10 cellular contexts compared by ENCODE assay signal in genomic region chr3:159902531-159903314, GRCh38.
A peak's percentile ranks its signal among the peaks of the same experiment; 100 is the strongest.
DNase-seq lines count a peak whose midpoint lies in the region; ATAC-seq, FAIRE-seq and TF ChIP-seq lines count a peak whose summit lies in the region.
"Had no signal": no experiment of that assay in that cellular context is flagged by ENCODE, and none has a peak within 500 bp of the region (broad histone marks: within the 10 kb centered on the region; RNA-seq: fewer than 3 reads in every experiment).

No MANE protein-coding gene starts in this region.

- SMC1A ChIA-PET in GM12878 (lab: Charles Lee; ENCODE audit: uncharacterized antibody, unreplicated experiment) = interaction anchor here (0.6 to 22.1 kb wide), 10 partner anchors 8 to 101 kb away, joined by 3 to 589 read pairs (median 6); no protein-coding TSS in a partner anchor

- peaks cover 28% of the 10 kb centered on the region for H3K4me1 ChIP-seq in GM12878 (ENCODE audit: control insufficient read depth, insufficient read depth, low read length)
- H3K4me1 ChIP-seq in sigmoid colon = peaks cover 0 to 6% (median 2%) of the 10 kb centered on the region in 4 donors
- H3K4me1 ChIP-seq: Peyer's patch had no signal

- in situ Hi-C loops in GM12878 (cut with MboI) (no loop called here), GM13977 (cut with MboI; ENCODE audit: low pct_unique_long_range_greater_than_20kb, low sequenced_read_pairs, unreplicated experiment) (no loop called here)

- intact Hi-C loops in GM12878 (cut with micrococcal nuclease; ENCODE audit: unreplicated experiment) = loop anchor here (1.0 to 5.0 kb wide), 2 partner anchors 62 to 85 kb away; partner anchors contain the start of gene IL12A
- intact Hi-C loops in sigmoid colon (cut with DNase I) = no loop called here

- peak overlapping the region; percentile 79 for H3K4me2 ChIP-seq in GM12878 (ENCODE audit: control insufficient read depth, insufficient read depth)

- peak; percentile 77 for FAIRE-seq in GM12878 (lab: Jason Lieb, UNC)

- no peaks in the 10 kb centered on the region for H4K20me1 ChIP-seq in GM12878 (ENCODE audit: control insufficient read depth, insufficient read depth)

- H3K9me3 ChIP-seq in GM12878 (replicated peaks; ENCODE audit: control insufficient read depth, insufficient read depth, low read length) (no peaks in the 10 kb centered on the region), sigmoid colon (no peaks in the 10 kb centered on the region)
- H3K9me3 ChIP-seq: Peyer's patch had no signal

- TF ChIP-seq EP300 in GM12878 (IDR thresholded peaks at IDR 0.05; ENCODE audit: borderline replicate concordance in 1 of 2, control insufficient read depth in 1 of 2, low read depth in 2 of 2, low read length in 2 of 2) (no peak), sigmoid colon (IDR thresholded peaks at IDR 0.05) (no peak)

- ATAC-seq in GM18508 (IDR thresholded peaks at IDR 0.05; ENCODE audit: insufficient read depth, unreplicated experiment) (peak; percentile 61), GM21381 (IDR thresholded peaks at IDR 0.05; ENCODE audit: unreplicated experiment) (peak; percentile 63), HG03064 (IDR thresholded peaks at IDR 0.05; ENCODE audit: low read depth, unreplicated experiment) (peak; percentile 55), GM12878 (peak; percentile 78)

- H3K79me2 ChIP-seq in GM12878 (ENCODE audit: control insufficient read depth, insufficient read depth, low read length) = no peaks in the 10 kb centered on the region

- POLR2A ChIA-PET in GM12878 (lab: Charles Lee) (interaction anchor here (0.6 to 3.2 kb wide), 2 partner anchors 21 to 27 kb away, joined by 6 to 17 read pairs; no protein-coding TSS in a partner anchor), HEK293T (lab: Yijun Ruan, JAX) (no interaction called here)

- H3K4me3 ChIP-seq in GM12878 = no peak overlapping the region
- H3K4me3 ChIP-seq in sigmoid colon = no peak overlapping the region
- H3K4me3 ChIP-seq: Peyer's patch had no signal

- no TSS peak for BruUV-seq in GM12878 (replicated peaks; lab: Mats Ljungman, UMichigan)

- H3K27me3 ChIP-seq in GM12878 (replicated peaks in 1 of 2; ENCODE audit: control insufficient read depth in 2 of 2, insufficient read depth in 2 of 2, low read length in 1 of 2) (no peaks in the 10 kb centered on the region), sigmoid colon (no peaks in the 10 kb centered on the region)
- H3K27me3 ChIP-seq: Peyer's patch had no signal

- TF ChIP-seq CTCF in GM12878 (IDR thresholded peaks at IDR 0.05 in 2 of 3, conservative IDR thresholded peaks at IDR 0.05 in 1 of 3; ENCODE audit: control insufficient read depth in 2 of 3, extremely low read depth in 1 of 3, insufficient read depth in 1 of 3, low read depth in 3 of 3, low read length in 3 of 3) = no peak
- TF ChIP-seq CTCF in GM13977 (IDR thresholded peaks at IDR 0.05; ENCODE audit: extremely low read depth, insufficient read depth, missing control alignments) = no peak
- no peak for TF ChIP-seq CTCF in sigmoid colon (IDR thresholded peaks at IDR 0.05)

- no peaks in the 10 kb centered on the region for H3K36me3 ChIP-seq in GM12878 (ENCODE audit: control insufficient read depth in 2 of 2, insufficient read depth in 2 of 2, low read length in 1 of 2)
- peaks cover 0 to 6% (median 0%) of the 10 kb centered on the region in 4 donors for H3K36me3 ChIP-seq in sigmoid colon
- H3K36me3 ChIP-seq: Peyer's patch had no signal

- H3K27ac ChIP-seq in GM12878 (ENCODE audit: control insufficient read depth, insufficient read depth) = peak overlapping the region; percentile 52
- H3K27ac ChIP-seq in sigmoid colon = no peak overlapping the region
- H3K27ac ChIP-seq: Peyer's patch had no signal

- DNase-seq in GM12878 (ENCODE audit: low read depth, low spot score) (no peak), GM13977 (ENCODE audit: low spot score) (no peak), UCSD-AML1 (lab: John Stamatoyannopoulos, UW; ENCODE audit: unreplicated experiment) (no peak), sigmoid colon (no peak), HEK293T (ENCODE audit: extremely low spot score) (no peak)
- DNase-seq: activated CD4-positive, alpha-beta T cell treated with anti-CD3 and anti-CD28 coated beads, Interleukin-2, amount 50 U/mL, for 4 hours; Peyer's patch had no signal

- 21% methylated on average over 8 of the region's 8 CpGs for WGBS in GM12878 (ENCODE audit: insufficient coverage, insufficient replicate concordance, low lambda C conversion rate, missing lambda C conversion rate)
- 70 to 79% methylated on average over 8 of the region's 8 CpGs for WGBS in sigmoid colon, 2 donors

- TF ChIP-seq POLR2A in GM12878 (IDR thresholded peaks at IDR 0.05; ENCODE audit: low read depth, low read length) = no peak
- TF ChIP-seq POLR2A in sigmoid colon (IDR thresholded peaks at IDR 0.05) = no peak

- RAD21 ChIA-PET in GM12878 (lab: Charles Lee; ENCODE audit: unreplicated experiment) = interaction anchor here (0.8 to 2.7 kb wide), 5 partner anchors 17 to 103 kb away, joined by 3 to 13 read pairs (median 3); partner anchors contain the start of gene IL12A

- no peak overlapping the region for H3K9ac ChIP-seq in GM12878 (ENCODE audit: control insufficient read depth, insufficient read depth, low read length)

- CTCF ChIA-PET in GM12878 (lab: Yijun Ruan, JAX) = interaction anchor here (1.1 to 14.7 kb wide), 6 partner anchors 16 to 130 kb away, joined by 3 to 152 read pairs (median 22); partner anchors contain the start of gene IL12A
- CTCF ChIA-PET in HEK293T (lab: Yijun Ruan, JAX) = no interaction called here

- TF ChIP-seq RAD21 in GM12878 (IDR thresholded peaks at IDR 0.05; ENCODE audit: insufficient read depth, low read depth, low read length) = no peak

- peak overlapping the region; percentile 90 for H2AFZ ChIP-seq in GM12878 (ENCODE audit: control insufficient read depth, low read depth, low read length)

TF ChIP-seq in GM12878, 131 proteins besides CTCF, POLR2A, EP300 and RAD21 (continues in another document):
- no peak for TF ChIP-seq BRCA1 (IDR thresholded peaks at IDR 0.05; ENCODE audit: low read depth, low read length)
- TF ChIP-seq HSF1 (IDR thresholded peaks at IDR 0.05; ENCODE audit: low read depth, low read length) = no peak
- TF ChIP-seq RB1 (IDR thresholded peaks at IDR 0.05; ENCODE audit: borderline replicate concordance) = no peak
- no peak for TF ChIP-seq KLF5 (IDR thresholded peaks at IDR 0.05; ENCODE audit: partially characterized antibody)
- TF ChIP-seq SIN3A (IDR thresholded peaks at IDR 0.05; ENCODE audit: low read depth, low read length) = no peak
- TF ChIP-seq NR2F1 (conservative IDR thresholded peaks at IDR 0.05) = peak; percentile 84
- no peak for TF ChIP-seq CBX5 (IDR thresholded peaks at IDR 0.05; ENCODE audit: low read depth)
- TF ChIP-seq NFIC (IDR thresholded peaks at IDR 0.05; ENCODE audit: low read depth, low read length) = no peak

TF ChIP-seq in HEK293T, 16 proteins besides CTCF, POLR2A, EP300 and RAD21:
- TF ChIP-seq SUZ12 (IDR thresholded peaks at IDR 0.05) = no peak
- TF ChIP-seq CTBP1 (IDR thresholded peaks at IDR 0.05; ENCODE audit: borderline replicate concordance) = no peak
- no peak for TF ChIP-seq PKNOX1 (IDR thresholded peaks at IDR 0.05)
- TF ChIP-seq BHLHE40 (IDR thresholded peaks at IDR 0.05; ENCODE audit: borderline replicate concordance) = no peak
- no peak for TF ChIP-seq FOXM1 (IDR thresholded peaks at IDR 0.05; ENCODE audit: borderline replicate concordance)
- no peak for TF ChIP-seq LEF1 (IDR thresholded peaks at IDR 0.05; ENCODE audit: borderline replicate concordance)
- TF ChIP-seq L3MBTL2 (conservative IDR thresholded peaks at IDR 0.05) = no peak
- TF ChIP-seq FOXA1 (IDR thresholded peaks at IDR 0.05) = no peak
- no peak for TF ChIP-seq NFRKB (IDR thresholded peaks at IDR 0.05)
- no peak for TF ChIP-seq TARDBP (IDR thresholded peaks at IDR 0.05)
- TF ChIP-seq HDGF (IDR thresholded peaks at IDR 0.05; ENCODE audit: borderline replicate concordance) = no peak
- no peak for TF ChIP-seq ELF4 (IDR thresholded peaks at IDR 0.05)
TF ChIP-seq in HEK293T: peak in this region for 0.
